ENCODE assay signal across 26 cellular contexts in the genomic region with DNA sequence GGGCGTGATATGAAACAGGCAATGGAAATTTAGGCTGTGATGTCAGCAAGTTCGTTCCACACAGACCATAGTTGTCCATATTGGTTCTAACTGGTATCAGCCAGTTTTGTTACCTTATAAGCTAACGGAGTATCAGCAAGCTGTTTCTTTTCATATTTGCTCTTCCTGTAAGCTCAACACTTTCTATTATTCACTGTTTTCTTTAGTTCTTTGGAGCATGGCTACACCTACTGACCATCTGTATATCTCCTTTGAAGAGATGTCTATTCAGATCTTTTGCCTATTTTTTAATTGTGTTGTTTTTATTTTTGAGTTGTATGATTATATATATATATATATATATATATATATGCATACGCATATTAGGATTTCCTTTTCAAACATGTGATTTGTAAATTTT.
DNase-seq lines count a peak whose midpoint lies in the region; ATAC-seq, FAIRE-seq and TF ChIP-seq lines count a peak whose summit lies in the region.
"Had no signal": no experiment of that assay in that cellular context is flagged by ENCODE, and none has a peak within 500 bp of the region (broad histone marks: within the 10 kb centered on the region; RNA-seq: fewer than 3 reads in every experiment).

No MANE protein-coding gene starts in this region.

- FAIRE-seq in H54 (lab: Jason Lieb, UNC) = peak; percentile 67
- FAIRE-seq: A549, GM12892, GM19239, K562 had no signal

- H3K27ac Mint-ChIP-seq in neural progenitor cell = no peak overlapping the region
- no peak overlapping the region for H3K27ac Mint-ChIP-seq in CD8-positive, alpha-beta T cell
- H3K27ac Mint-ChIP-seq: CD4-positive, alpha-beta T cell; T-cell had no signal

- no peaks in the 10 kb centered on the region for H3F3A ChIP-seq in neural progenitor cell (ENCODE audit: low read depth)

- DNase-seq in NCI-H748 (lab: John Stamatoyannopoulos, UW; ENCODE audit: unreplicated experiment) = peak; percentile 37
- no peak for DNase-seq in NCI-H748 treated with DMSO at 0.1 percent for 48 hours (lab: John Stamatoyannopoulos, UW)
- no peak for DNase-seq in H54 (ENCODE audit: insufficient read length, low spot score)
- DNase-seq in NCI-H69 (lab: John Stamatoyannopoulos, UW) = peak; percentile 26
- no peak for DNase-seq in neural progenitor cell (ENCODE audit: low spot score)
- DNase-seq in SIG-M5 treated with dmso at 0.1 percent for 504 hours (lab: John Stamatoyannopoulos, UW; ENCODE audit: unreplicated experiment) = no peak
- no peak for DNase-seq in CD8-positive, alpha-beta T cell
- no peak for DNase-seq in GM13976 (ENCODE audit: low spot score)
- DNase-seq: AML-193; CD4-positive, alpha-beta T cell; COR-L47; DND-41; MG63; NCI-H1694 treated with DMSO at 0.1 percent for 48 hours; NCI-H2107; NCI-H446 treated with DMSO at 0.1 percent for 48 hours; NCI-H526; PC-3; T-cell had no signal

- no peaks in the 10 kb centered on the region for H3K4me1 Mint-ChIP-seq in neural progenitor cell
- H3K4me1 Mint-ChIP-seq in CD8-positive, alpha-beta T cell (ENCODE audit: low read depth) = no peaks in the 10 kb centered on the region
- H3K4me1 Mint-ChIP-seq: T-cell had no signal

- intact Hi-C loops in CD8-positive, alpha-beta T cell (cut with DNase I, micrococcal nuclease) = no loop called here

- H3K79me2 ChIP-seq in neural progenitor cell (ENCODE audit: low read depth) = no peaks in the 10 kb centered on the region

- no peak overlapping the region for H3K27ac ChIP-seq in neural progenitor cell
- no peak overlapping the region for H3K27ac ChIP-seq in CD8-positive, alpha-beta T cell (ENCODE audit: low read depth, low read length)
- H3K27ac ChIP-seq: A549; BLaER1 treated with 17β-estradiol and CSF1 and Interleukin-3, amounts not matched to agents 10 nM and 100 nM; SJSA1 had no signal

- H3K9me3 Mint-ChIP-seq in neural progenitor cell = no peaks in the 10 kb centered on the region
- peaks cover 10% of the 10 kb centered on the region for H3K9me3 Mint-ChIP-seq in CD8-positive, alpha-beta T cell

- no peaks in the 10 kb centered on the region for H3K4me1 ChIP-seq in neural progenitor cell
- no peaks in the 10 kb centered on the region for H3K4me1 ChIP-seq in CD8-positive, alpha-beta T cell (ENCODE audit: insufficient read depth, low read length)
- H3K4me1 ChIP-seq: A549; BLaER1 treated with 17β-estradiol and CSF1 and Interleukin-3, amounts not matched to agents 10 nM and 100 nM; SJSA1 had no signal

- H3K9ac ChIP-seq in neural progenitor cell = no peak overlapping the region
- H3K9ac ChIP-seq: BLaER1 treated with 17β-estradiol and CSF1 and Interleukin-3, amounts not matched to agents 10 nM and 100 nM had no signal

- H3K27me3 ChIP-seq in neural progenitor cell = no peaks in the 10 kb centered on the region
- H3K27me3 ChIP-seq in CD8-positive, alpha-beta T cell (ENCODE audit: insufficient read depth, low read length) = no peaks in the 10 kb centered on the region
- H3K27me3 ChIP-seq: BLaER1 treated with 17β-estradiol and CSF1 and Interleukin-3, amounts not matched to agents 10 nM and 100 nM; MG63; SJSA1 had no signal

- TF ChIP-seq POLR2A in H54 (IDR thresholded peaks at IDR 0.05; ENCODE audit: low read depth, low read length) = no peak

- H3K4me3 Mint-ChIP-seq in neural progenitor cell = no peak overlapping the region
- H3K4me3 Mint-ChIP-seq in CD8-positive, alpha-beta T cell = no peak overlapping the region
- H3K4me3 Mint-ChIP-seq: CD4-positive, alpha-beta T cell; T-cell had no signal

- H3K27me3 Mint-ChIP-seq in neural progenitor cell (ENCODE audit: insufficient read depth, low read depth) = no peaks in the 10 kb centered on the region
- no peaks in the 10 kb centered on the region for H3K27me3 Mint-ChIP-seq in CD8-positive, alpha-beta T cell (ENCODE audit: low read depth)
- H3K27me3 Mint-ChIP-seq: CD4-positive, alpha-beta T cell; T-cell had no signal

- no peaks in the 10 kb centered on the region for H3K9me3 ChIP-seq in neural progenitor cell (ENCODE audit: low read depth)
- no peaks in the 10 kb centered on the region for H3K9me3 ChIP-seq in CD8-positive, alpha-beta T cell (ENCODE audit: low read length)
- H3K9me3 ChIP-seq: A549; BLaER1 treated with 17β-estradiol and CSF1 and Interleukin-3, amounts not matched to agents 10 nM and 100 nM; MG63; SJSA1 had no signal

- ATAC-seq in CD8-positive, alpha-beta T cell = no peak
- ATAC-seq: A549, K562, PC-3, Right ventricle myocardium inferior, T-cell had no signal

- H2AFZ ChIP-seq in neural progenitor cell (replicated peaks) = peak overlapping the region; percentile 57

- CTCF ChIA-PET in CD8-positive, alpha-beta T cell (lab: Charles Lee) = no interaction called here

- no peaks in the 10 kb centered on the region for H3K36me3 ChIP-seq in neural progenitor cell
- H3K36me3 ChIP-seq in CD8-positive, alpha-beta T cell (ENCODE audit: insufficient read depth, low read length) = no peaks in the 10 kb centered on the region
- H3K36me3 ChIP-seq: BLaER1 treated with 17β-estradiol and CSF1 and Interleukin-3, amounts not matched to agents 10 nM and 100 nM; MG63; SJSA1 had no signal

- in situ Hi-C loops in GM13976 (cut with MboI; ENCODE audit: low sequenced_read_pairs, unreplicated experiment) = no loop called here

- no peaks in the 10 kb centered on the region for H3K36me3 Mint-ChIP-seq in neural progenitor cell
- H3K36me3 Mint-ChIP-seq in CD8-positive, alpha-beta T cell = no peaks in the 10 kb centered on the region
- H3K36me3 Mint-ChIP-seq: T-cell had no signal

- no peak for TF ChIP-seq CTCF in neural progenitor cell (IDR thresholded peaks at IDR 0.05)
- TF ChIP-seq CTCF in CD8-positive, alpha-beta T cell (IDR thresholded peaks at IDR 0.05) = no peak
- TF ChIP-seq CTCF in GM13976 (IDR thresholded peaks at IDR 0.05; ENCODE audit: borderline replicate concordance, control extremely low read depth, extremely low read depth, insufficient read depth, missing control alignments) = no peak

- POLR2A ChIA-PET in CD8-positive, alpha-beta T cell (lab: Charles Lee) = no interaction called here

- H3K4me3 ChIP-seq in neural progenitor cell = no peak overlapping the region
- no peak overlapping the region for H3K4me3 ChIP-seq in CD8-positive, alpha-beta T cell (ENCODE audit: low read depth, low read length)
- H3K4me3 ChIP-seq: A549; BLaER1 treated with 17β-estradiol and CSF1 and Interleukin-3, amounts not matched to agents 10 nM and 100 nM; K562; MG63; SJSA1 had no signal

- H4K20me1 ChIP-seq in neural progenitor cell (ENCODE audit: low read depth) = no peaks in the 10 kb centered on the region
- H4K20me1 ChIP-seq: BLaER1 treated with 17β-estradiol and CSF1 and Interleukin-3, amounts not matched to agents 10 nM and 100 nM had no signal

- no peak overlapping the region for H3K4me2 ChIP-seq in neural progenitor cell
- H3K4me2 ChIP-seq: A549; BLaER1 treated with 17β-estradiol and CSF1 and Interleukin-3, amounts not matched to agents 10 nM and 100 nM had no signal

Comparison
In these comparisons a context has a peak if more than half of its experiments do, and no peak if none do; other contexts are left out.
1. DNase-seq: peak in NCI-H748 (single experiment) and NCI-H69 (single experiment); none in NCI-H748 treated with DMSO at 0.1 percent for 48 hours (single experiment), H54 (single experiment), neural progenitor cell (single experiment), SIG-M5 treated with dmso at 0.1 percent for 504 hours (single experiment), CD8-positive, alpha-beta T cell (0 of 7) and GM13976 (single experiment).